Comparison of ENCODE assay signal across 1 cellular context in the genomic region with DNA sequence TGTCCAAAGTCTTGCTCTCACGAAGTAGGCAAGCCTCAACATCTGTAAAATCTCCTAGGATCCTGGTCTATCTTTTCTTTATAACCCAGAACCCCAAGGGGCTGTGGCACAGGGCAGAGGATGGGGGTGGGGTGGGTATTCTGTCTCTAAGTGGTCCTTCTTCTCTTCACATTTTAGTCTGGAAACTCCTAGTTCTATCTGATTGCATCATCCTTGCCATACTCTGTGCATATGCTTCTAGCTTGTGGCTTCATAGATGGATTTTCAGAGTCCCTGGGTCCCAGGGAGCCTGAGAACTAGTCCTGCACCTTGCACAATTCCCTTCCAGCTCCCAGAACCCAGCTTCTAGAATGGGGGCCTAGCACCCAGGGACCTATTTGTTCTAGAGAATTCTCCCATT.
TF ChIP-seq lines count a peak whose summit lies in the region.

No MANE protein-coding gene starts in this region.

TF ChIP-seq in K562, 482 proteins besides CTCF, POLR2A, EP300 and RAD21 (continued from another document):
- TF ChIP-seq ATF3 (IDR thresholded peaks at IDR 0.05), result peak; percentile 25; the same call in 1 of the 2 replicates
- no peak for TF ChIP-seq ATF3 (CRISPR knock-in tag; conservative IDR thresholded peaks at IDR 0.05)
